ENCODE assay signal across 1 cellular context in genomic region chr17:80195671-80196529, GRCh38.
TF ChIP-seq lines count a peak whose summit lies in the region.

No MANE protein-coding gene starts in this region.

TF ChIP-seq in HepG2, 621 proteins besides CTCF, POLR2A, EP300 and RAD21 (continued from another document and continues in another):
- TF ChIP-seq, protein P1, sequence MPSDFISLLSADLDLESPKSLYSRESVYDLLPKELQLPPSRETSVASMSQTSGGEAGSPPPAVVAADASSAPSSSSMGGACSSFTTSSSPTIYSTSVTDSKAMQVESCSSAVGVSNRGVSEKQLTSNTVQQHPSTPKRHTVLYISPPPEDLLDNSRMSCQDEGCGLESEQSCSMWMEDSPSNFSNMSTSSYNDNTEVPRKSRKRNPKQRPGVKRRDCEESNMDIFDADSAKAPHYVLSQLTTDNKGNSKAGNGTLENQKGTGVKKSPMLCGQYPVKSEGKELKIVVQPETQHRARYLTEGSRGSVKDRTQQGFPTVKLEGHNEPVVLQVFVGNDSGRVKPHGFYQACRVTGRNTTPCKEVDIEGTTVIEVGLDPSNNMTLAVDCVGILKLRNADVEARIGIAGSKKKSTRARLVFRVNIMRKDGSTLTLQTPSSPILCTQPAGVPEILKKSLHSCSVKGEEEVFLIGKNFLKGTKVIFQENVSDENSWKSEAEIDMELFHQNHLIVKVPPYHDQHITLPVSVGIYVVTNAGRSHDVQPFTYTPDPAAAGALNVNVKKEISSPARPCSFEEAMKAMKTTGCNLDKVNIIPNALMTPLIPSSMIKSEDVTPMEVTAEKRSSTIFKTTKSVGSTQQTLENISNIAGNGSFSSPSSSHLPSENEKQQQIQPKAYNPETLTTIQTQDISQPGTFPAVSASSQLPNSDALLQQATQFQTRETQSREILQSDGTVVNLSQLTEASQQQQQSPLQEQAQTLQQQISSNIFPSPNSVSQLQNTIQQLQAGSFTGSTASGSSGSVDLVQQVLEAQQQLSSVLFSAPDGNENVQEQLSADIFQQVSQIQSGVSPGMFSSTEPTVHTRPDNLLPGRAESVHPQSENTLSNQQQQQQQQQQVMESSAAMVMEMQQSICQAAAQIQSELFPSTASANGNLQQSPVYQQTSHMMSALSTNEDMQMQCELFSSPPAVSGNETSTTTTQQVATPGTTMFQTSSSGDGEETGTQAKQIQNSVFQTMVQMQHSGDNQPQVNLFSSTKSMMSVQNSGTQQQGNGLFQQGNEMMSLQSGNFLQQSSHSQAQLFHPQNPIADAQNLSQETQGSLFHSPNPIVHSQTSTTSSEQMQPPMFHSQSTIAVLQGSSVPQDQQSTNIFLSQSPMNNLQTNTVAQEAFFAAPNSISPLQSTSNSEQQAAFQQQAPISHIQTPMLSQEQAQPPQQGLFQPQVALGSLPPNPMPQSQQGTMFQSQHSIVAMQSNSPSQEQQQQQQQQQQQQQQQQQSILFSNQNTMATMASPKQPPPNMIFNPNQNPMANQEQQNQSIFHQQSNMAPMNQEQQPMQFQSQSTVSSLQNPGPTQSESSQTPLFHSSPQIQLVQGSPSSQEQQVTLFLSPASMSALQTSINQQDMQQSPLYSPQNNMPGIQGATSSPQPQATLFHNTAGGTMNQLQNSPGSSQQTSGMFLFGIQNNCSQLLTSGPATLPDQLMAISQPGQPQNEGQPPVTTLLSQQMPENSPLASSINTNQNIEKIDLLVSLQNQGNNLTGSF (CRISPR knock-in tag; IDR thresholded peaks at IDR 0.05): no peak
- TF ChIP-seq, protein P2, sequence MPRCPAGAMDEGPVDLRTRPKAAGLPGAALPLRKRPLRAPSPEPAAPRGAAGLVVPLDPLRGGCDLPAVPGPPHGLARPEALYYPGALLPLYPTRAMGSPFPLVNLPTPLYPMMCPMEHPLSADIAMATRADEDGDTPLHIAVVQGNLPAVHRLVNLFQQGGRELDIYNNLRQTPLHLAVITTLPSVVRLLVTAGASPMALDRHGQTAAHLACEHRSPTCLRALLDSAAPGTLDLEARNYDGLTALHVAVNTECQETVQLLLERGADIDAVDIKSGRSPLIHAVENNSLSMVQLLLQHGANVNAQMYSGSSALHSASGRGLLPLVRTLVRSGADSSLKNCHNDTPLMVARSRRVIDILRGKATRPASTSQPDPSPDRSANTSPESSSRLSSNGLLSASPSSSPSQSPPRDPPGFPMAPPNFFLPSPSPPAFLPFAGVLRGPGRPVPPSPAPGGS (CRISPR knock-in tag; IDR thresholded peaks at IDR 0.05): peak; percentile 98
- TF ChIP-seq CAMTA2 (CRISPR knock-in tag; IDR thresholded peaks at IDR 0.05; ENCODE audit: borderline replicate concordance): no peak; the same call in 1 of the 2 replicates
- TF ChIP-seq ZNF839 (CRISPR knock-in tag; IDR thresholded peaks at IDR 0.05; ENCODE audit: borderline replicate concordance): no peak
- TF ChIP-seq ATF6 (CRISPR knock-in tag; conservative IDR thresholded peaks at IDR 0.05): no peak
- no peak for TF ChIP-seq IRX3 (CRISPR knock-in tag; IDR thresholded peaks at IDR 0.05; ENCODE audit: borderline replicate concordance, low read depth)
- TF ChIP-seq ZNF615 (CRISPR knock-in tag; IDR thresholded peaks at IDR 0.05; ENCODE audit: borderline replicate concordance): no peak
- TF ChIP-seq ZNF264 (CRISPR knock-in tag; IDR thresholded peaks at IDR 0.05): no peak
- peak; percentile 59 for TF ChIP-seq ZNF687 (CRISPR knock-in tag; IDR thresholded peaks at IDR 0.05)
- TF ChIP-seq TP53 (CRISPR knock-in tag; conservative IDR thresholded peaks at IDR 0.05): no peak
- TF ChIP-seq STAT6 (CRISPR knock-in tag; IDR thresholded peaks at IDR 0.05; ENCODE audit: borderline replicate concordance): no peak
- 0 out of 2 replicates have a peak, but pooled peaks have one; percentile 33 for TF ChIP-seq NR1H2 (CRISPR knock-in tag; IDR thresholded peaks at IDR 0.05; ENCODE audit: borderline replicate concordance, low read depth)
- TF ChIP-seq, protein P3, sequence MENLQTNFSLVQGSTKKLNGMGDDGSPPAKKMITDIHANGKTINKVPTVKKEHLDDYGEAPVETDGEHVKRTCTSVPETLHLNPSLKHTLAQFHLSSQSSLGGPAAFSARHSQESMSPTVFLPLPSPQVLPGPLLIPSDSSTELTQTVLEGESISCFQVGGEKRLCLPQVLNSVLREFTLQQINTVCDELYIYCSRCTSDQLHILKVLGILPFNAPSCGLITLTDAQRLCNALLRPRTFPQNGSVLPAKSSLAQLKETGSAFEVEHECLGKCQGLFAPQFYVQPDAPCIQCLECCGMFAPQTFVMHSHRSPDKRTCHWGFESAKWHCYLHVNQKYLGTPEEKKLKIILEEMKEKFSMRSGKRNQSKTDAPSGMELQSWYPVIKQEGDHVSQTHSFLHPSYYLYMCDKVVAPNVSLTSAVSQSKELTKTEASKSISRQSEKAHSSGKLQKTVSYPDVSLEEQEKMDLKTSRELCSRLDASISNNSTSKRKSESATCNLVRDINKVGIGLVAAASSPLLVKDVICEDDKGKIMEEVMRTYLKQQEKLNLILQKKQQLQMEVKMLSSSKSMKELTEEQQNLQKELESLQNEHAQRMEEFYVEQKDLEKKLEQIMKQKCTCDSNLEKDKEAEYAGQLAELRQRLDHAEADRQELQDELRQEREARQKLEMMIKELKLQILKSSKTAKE (CRISPR knock-in tag; IDR thresholded peaks at IDR 0.05; ENCODE audit: borderline replicate concordance): peak; percentile 91
- TF ChIP-seq TBX2 (CRISPR knock-in tag; IDR thresholded peaks at IDR 0.05; ENCODE audit: borderline replicate concordance): peak; percentile 51; the same call in 1 of the 2 replicates
- TF ChIP-seq ZNF564 (CRISPR knock-in tag; IDR thresholded peaks at IDR 0.05): 0 out of 2 replicates have a peak, but pooled peaks have one; percentile 41
- TF ChIP-seq, protein P4, sequence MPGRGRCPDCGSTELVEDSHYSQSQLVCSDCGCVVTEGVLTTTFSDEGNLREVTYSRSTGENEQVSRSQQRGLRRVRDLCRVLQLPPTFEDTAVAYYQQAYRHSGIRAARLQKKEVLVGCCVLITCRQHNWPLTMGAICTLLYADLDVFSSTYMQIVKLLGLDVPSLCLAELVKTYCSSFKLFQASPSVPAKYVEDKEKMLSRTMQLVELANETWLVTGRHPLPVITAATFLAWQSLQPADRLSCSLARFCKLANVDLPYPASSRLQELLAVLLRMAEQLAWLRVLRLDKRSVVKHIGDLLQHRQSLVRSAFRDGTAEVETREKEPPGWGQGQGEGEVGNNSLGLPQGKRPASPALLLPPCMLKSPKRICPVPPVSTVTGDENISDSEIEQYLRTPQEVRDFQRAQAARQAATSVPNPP (CRISPR knock-in tag; IDR thresholded peaks at IDR 0.05): peak; percentile 19; the same call in 1 of the 2 replicates
- no peak for TF ChIP-seq NFYB (CRISPR knock-in tag; IDR thresholded peaks at IDR 0.05)
- 0 out of 2 replicates have a peak, but pooled peaks have one; percentile 70 for TF ChIP-seq MTERF4 (CRISPR knock-in tag; IDR thresholded peaks at IDR 0.05)
- TF ChIP-seq, protein P5, sequence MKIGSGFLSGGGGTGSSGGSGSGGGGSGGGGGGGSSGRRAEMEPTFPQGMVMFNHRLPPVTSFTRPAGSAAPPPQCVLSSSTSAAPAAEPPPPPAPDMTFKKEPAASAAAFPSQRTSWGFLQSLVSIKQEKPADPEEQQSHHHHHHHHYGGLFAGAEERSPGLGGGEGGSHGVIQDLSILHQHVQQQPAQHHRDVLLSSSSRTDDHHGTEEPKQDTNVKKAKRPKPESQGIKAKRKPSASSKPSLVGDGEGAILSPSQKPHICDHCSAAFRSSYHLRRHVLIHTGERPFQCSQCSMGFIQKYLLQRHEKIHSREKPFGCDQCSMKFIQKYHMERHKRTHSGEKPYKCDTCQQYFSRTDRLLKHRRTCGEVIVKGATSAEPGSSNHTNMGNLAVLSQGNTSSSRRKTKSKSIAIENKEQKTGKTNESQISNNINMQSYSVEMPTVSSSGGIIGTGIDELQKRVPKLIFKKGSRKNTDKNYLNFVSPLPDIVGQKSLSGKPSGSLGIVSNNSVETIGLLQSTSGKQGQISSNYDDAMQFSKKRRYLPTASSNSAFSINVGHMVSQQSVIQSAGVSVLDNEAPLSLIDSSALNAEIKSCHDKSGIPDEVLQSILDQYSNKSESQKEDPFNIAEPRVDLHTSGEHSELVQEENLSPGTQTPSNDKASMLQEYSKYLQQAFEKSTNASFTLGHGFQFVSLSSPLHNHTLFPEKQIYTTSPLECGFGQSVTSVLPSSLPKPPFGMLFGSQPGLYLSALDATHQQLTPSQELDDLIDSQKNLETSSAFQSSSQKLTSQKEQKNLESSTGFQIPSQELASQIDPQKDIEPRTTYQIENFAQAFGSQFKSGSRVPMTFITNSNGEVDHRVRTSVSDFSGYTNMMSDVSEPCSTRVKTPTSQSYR (CRISPR knock-in tag; IDR thresholded peaks at IDR 0.05; ENCODE audit: borderline replicate concordance): 0 out of 2 replicates have a peak, but pooled peaks have one; percentile 51
- no peak for TF ChIP-seq ZNF101 (CRISPR knock-in tag; IDR thresholded peaks at IDR 0.05; ENCODE audit: borderline replicate concordance, low read depth)
- peak; percentile 13; the same call in 1 of the 2 replicates for TF ChIP-seq KDM3A (CRISPR knock-in tag; IDR thresholded peaks at IDR 0.05; ENCODE audit: low read depth)
- no peak for TF ChIP-seq ZNF597 (CRISPR knock-in tag; IDR thresholded peaks at IDR 0.05)
- TF ChIP-seq FOXA3 (CRISPR knock-in tag; IDR thresholded peaks at IDR 0.05): 0 out of 2 replicates have a peak, but pooled peaks have one; percentile 28
- TF ChIP-seq FOXM1 (CRISPR knock-in tag; IDR thresholded peaks at IDR 0.05): no peak
- no peak for TF ChIP-seq TOE1 (CRISPR knock-in tag; IDR thresholded peaks at IDR 0.05)
- peak; percentile 49; the same call in 1 of the 2 replicates for TF ChIP-seq HMG20A (CRISPR knock-in tag; IDR thresholded peaks at IDR 0.05; ENCODE audit: borderline replicate concordance)
